ENCODE assay signal across 2 cellular contexts in genomic region chr7:105399043-105399725, GRCh38.
TF ChIP-seq lines count a peak whose summit lies in the region.

No MANE protein-coding gene starts in this region.

TF ChIP-seq in A549, 52 proteins besides CTCF, POLR2A, EP300 and RAD21:
- TF ChIP-seq CEBPB (IDR thresholded peaks at IDR 0.05) (no peak), SMC3 (IDR thresholded peaks at IDR 0.05) (peak; percentile 53; the same call in 1 of the 3 replicates)

TF ChIP-seq in HCT116, 20 proteins besides CTCF, POLR2A, EP300 and RAD21:
- no peak for TF ChIP-seq ZFX (IDR thresholded peaks at IDR 0.05)
- TF ChIP-seq ZNF274 (IDR thresholded peaks at IDR 0.05; ENCODE audit: low read depth, low read length): no peak
- TF ChIP-seq CEBPB (IDR thresholded peaks at IDR 0.05; ENCODE audit: low read depth): no peak
- no peak for TF ChIP-seq ATF3 (IDR thresholded peaks at IDR 0.05)
- TF ChIP-seq YY1 (IDR thresholded peaks at IDR 0.05; ENCODE audit: extremely low read depth, insufficient replicate concordance, low read depth, low read length): no peak
- TF ChIP-seq POLR2AphosphoS5 (IDR thresholded peaks at IDR 0.05; ENCODE audit: low read depth, low read length): no peak
- TF ChIP-seq REST (IDR thresholded peaks at IDR 0.05; ENCODE audit: low read depth): no peak
- no peak for TF ChIP-seq SIN3A (IDR thresholded peaks at IDR 0.05; ENCODE audit: low read depth)
- TF ChIP-seq SP1 (IDR thresholded peaks at IDR 0.05; ENCODE audit: low read depth): no peak
- TF ChIP-seq JUND (IDR thresholded peaks at IDR 0.05): no peak
- TF ChIP-seq EGR1 (IDR thresholded peaks at IDR 0.05; ENCODE audit: low read depth): no peak
- no peak for TF ChIP-seq SRF (IDR thresholded peaks at IDR 0.05; ENCODE audit: low read depth)
- TF ChIP-seq EZH2phosphoT487 (IDR thresholded peaks at IDR 0.05; ENCODE audit: borderline replicate concordance): no peak
- no peak for TF ChIP-seq FOSL1 (IDR thresholded peaks at IDR 0.05; ENCODE audit: low read depth)
- TF ChIP-seq ELF1 (IDR thresholded peaks at IDR 0.05; ENCODE audit: borderline replicate concordance, low read depth): no peak
- no peak for TF ChIP-seq TCF7L2 (IDR thresholded peaks at IDR 0.05; ENCODE audit: borderline replicate concordance, extremely low read depth, insufficient read depth, insufficient read length)
- no peak for TF ChIP-seq EZH2 (IDR thresholded peaks at IDR 0.05)
- TF ChIP-seq CBX3 (IDR thresholded peaks at IDR 0.05; ENCODE audit: low read depth): no peak
- TF ChIP-seq MAX (IDR thresholded peaks at IDR 0.05): no peak
